ENCODE assay signal across 22 cellular contexts in genomic region chr4:5424901-5425300, GRCh38.
DNase-seq lines count a peak whose midpoint lies in the region; ATAC-seq and TF ChIP-seq lines count a peak whose summit lies in the region.
"Had no signal": no experiment of that assay in that cellular context is flagged by ENCODE, and none has a peak within 500 bp of the region (broad histone marks: within the 10 kb centered on the region; RNA-seq: fewer than 3 reads in every experiment).

No MANE protein-coding gene starts in this region.

- H3K27me3 Mint-ChIP-seq in osteocyte (ENCODE audit: unreplicated experiment) (no peaks in the 10 kb centered on the region), T-cell (peaks cover 0 to 4% of the 10 kb centered on the region in 2 donors)
- H3K27me3 Mint-ChIP-seq: CD4-positive, alpha-beta T cell had no signal

- H3K36me3 Mint-ChIP-seq in osteocyte (ENCODE audit: unreplicated experiment) (peaks cover 27% of the 10 kb centered on the region), T-cell (no peaks in the 10 kb centered on the region)
- H3K36me3 Mint-ChIP-seq in stimulated activated effector memory CD8-positive, alpha-beta T cell treated with anti-CD3 and anti-CD28 coated beads, Interleukin-12 subunit alpha, Interleukin-12 subunit beta, amount 100 ng/mL, for 72 hours = no peaks in the 10 kb centered on the region
- H3K36me3 Mint-ChIP-seq: CD8-positive, alpha-beta memory T cell had no signal

- TF ChIP-seq CTCF in osteocyte (IDR thresholded peaks at IDR 0.05) = no peak

- H3K4me3 Mint-ChIP-seq in osteocyte (ENCODE audit: unreplicated experiment) = no peak overlapping the region
- H3K4me3 Mint-ChIP-seq in stimulated activated effector memory CD8-positive, alpha-beta T cell treated with anti-CD3 and anti-CD28 coated beads, Interleukin-12 subunit alpha, Interleukin-12 subunit beta, amount 100 ng/mL, for 72 hours = no peak overlapping the region
- no peak overlapping the region for H3K4me3 Mint-ChIP-seq in T-cell
- H3K4me3 Mint-ChIP-seq: CD14-positive monocyte; CD4-positive, alpha-beta T cell; CD8-positive, alpha-beta memory T cell had no signal

- ATAC-seq in stimulated activated effector memory CD8-positive, alpha-beta T cell treated with anti-CD3 and anti-CD28 coated beads, Interleukin-12 subunit alpha, Interleukin-12 subunit beta, amount 100 ng/mL, for 72 hours = peak; percentile 11
- no peak for ATAC-seq in GM21360 (IDR thresholded peaks at IDR 0.05; ENCODE audit: unreplicated experiment)
- no peak for ATAC-seq in T-cell (replicated peaks in 1 of 4)
- no peak for ATAC-seq in GM21367 (IDR thresholded peaks at IDR 0.05; ENCODE audit: unreplicated experiment)
- ATAC-seq: A549, HCT116 had no signal

- DNase-seq in islet precursor cell = peak; percentile 45
- peak; percentile 78 for DNase-seq in osteocyte (ENCODE audit: extremely low spot score, unreplicated experiment)
- DNase-seq in stimulated activated effector memory CD8-positive, alpha-beta T cell treated with anti-CD3 and anti-CD28 coated beads, Interleukin-12 subunit alpha, Interleukin-12 subunit beta, amount 100 ng/mL, for 72 hours (ENCODE audit: low spot score in 2 of 2) = peak in 1 of 2 donors; percentile 38
- DNase-seq in NCI-H2029 treated with DMSO at 0.1 percent for 48 hours (lab: John Stamatoyannopoulos, UW) = no peak
- DNase-seq in T-cell = no peak
- DNase-seq: 8988T; ACHN; AML-193; BE2C; CD4-positive, alpha-beta T cell; CD8-positive, alpha-beta memory T cell; DMS 273 treated with DMSO at 0.1 percent for 48 hours; DMS79; EL; GDM1; GM23248; H7 had no signal

- H3K27ac Mint-ChIP-seq in osteocyte (ENCODE audit: unreplicated experiment) (no peak overlapping the region), T-cell (no peak overlapping the region)
- no peak overlapping the region for H3K27ac Mint-ChIP-seq in stimulated activated effector memory CD8-positive, alpha-beta T cell treated with anti-CD3 and anti-CD28 coated beads, Interleukin-12 subunit alpha, Interleukin-12 subunit beta, amount 100 ng/mL, for 72 hours
- H3K27ac Mint-ChIP-seq: CD14-positive monocyte; CD4-positive, alpha-beta T cell; CD8-positive, alpha-beta memory T cell had no signal

- H3K4me1 Mint-ChIP-seq in osteocyte (ENCODE audit: unreplicated experiment) = peaks cover 17% of the 10 kb centered on the region
- H3K4me1 Mint-ChIP-seq in stimulated activated effector memory CD8-positive, alpha-beta T cell treated with anti-CD3 and anti-CD28 coated beads, Interleukin-12 subunit alpha, Interleukin-12 subunit beta, amount 100 ng/mL, for 72 hours = no peaks in the 10 kb centered on the region
- H3K4me1 Mint-ChIP-seq in T-cell = no peaks in the 10 kb centered on the region
- H3K4me1 Mint-ChIP-seq: CD14-positive monocyte; CD8-positive, alpha-beta memory T cell had no signal

- POLR2A ChIA-PET in T-cell (lab: Charles Lee) = no interaction called here

- peaks cover 13% of the 10 kb centered on the region for H3K9me3 Mint-ChIP-seq in osteocyte (ENCODE audit: unreplicated experiment)
- H3K9me3 Mint-ChIP-seq in stimulated activated effector memory CD8-positive, alpha-beta T cell treated with anti-CD3 and anti-CD28 coated beads, Interleukin-12 subunit alpha, Interleukin-12 subunit beta, amount 100 ng/mL, for 72 hours = peaks cover under 1% of the 10 kb centered on the region
- peaks cover 0 to 8% (median 0%) of the 10 kb centered on the region in 3 donors for H3K9me3 Mint-ChIP-seq in T-cell
- H3K9me3 Mint-ChIP-seq: CD4-positive, alpha-beta T cell had no signal

- CTCF ChIA-PET in T-cell (lab: Charles Lee) = no interaction called here

Comparison
In these comparisons a context has a peak if more than half of its experiments do, and no peak if none do; other contexts are left out.
1. DNase-seq: peak in islet precursor cell (single experiment) and osteocyte (single experiment); none in NCI-H2029 treated with DMSO at 0.1 percent for 48 hours (single experiment) and T-cell (0 of 34).